9 cellular contexts compared by ENCODE assay signal in genomic region chr4:7781361-7781760, GRCh38.
DNase-seq lines count a peak whose midpoint lies in the region; ATAC-seq, FAIRE-seq and TF ChIP-seq lines count a peak whose summit lies in the region.
"Had no signal": no experiment of that assay in that cellular context is flagged by ENCODE, and none has a peak within 500 bp of the region (broad histone marks: within the 10 kb centered on the region; RNA-seq: fewer than 3 reads in every experiment).

No MANE protein-coding gene starts in this region.

- H3K9me3 Mint-ChIP-seq in CD4-positive, alpha-beta memory T cell: no peaks in the 10 kb centered on the region
- H3K9me3 Mint-ChIP-seq in naive thymus-derived CD4-positive, alpha-beta T cell: no peaks in the 10 kb centered on the region

- no peaks in the 10 kb centered on the region for H3K27me3 Mint-ChIP-seq in CD4-positive, alpha-beta memory T cell
- H3K27me3 Mint-ChIP-seq in naive thymus-derived CD4-positive, alpha-beta T cell: no peaks in the 10 kb centered on the region

- in situ Hi-C loops in KBM-7 (cut with MboI; ENCODE audit: low pct_unique_long_range_greater_than_20kb, low sequenced_read_pairs): no loop called here

- no peak for ATAC-seq in naive thymus-derived CD4-positive, alpha-beta T cell
- ATAC-seq in GM18517 (IDR thresholded peaks at IDR 0.05; ENCODE audit: unreplicated experiment) (no peak), GM19395 (IDR thresholded peaks at IDR 0.05; ENCODE audit: unreplicated experiment) (no peak)

- no peak for TF ChIP-seq CTCF in epithelial cell of esophagus (IDR thresholded peaks at IDR 0.05; ENCODE audit: insufficient read depth, low read depth, low read length, missing control alignments)

- intact Hi-C loops in CD4-positive, alpha-beta memory T cell (cut with micrococcal nuclease): no loop called here
- intact Hi-C loops in naive thymus-derived CD4-positive, alpha-beta T cell (cut with micrococcal nuclease): no loop called here

- H3K27me3 ChIP-seq in CD4-positive, alpha-beta memory T cell (ENCODE audit: insufficient read depth, low read length): no peaks in the 10 kb centered on the region
- no peaks in the 10 kb centered on the region for H3K27me3 ChIP-seq in naive thymus-derived CD4-positive, alpha-beta T cell (ENCODE audit: control insufficient read depth in 2 of 2, insufficient read depth in 2 of 2, low read length in 2 of 2)

- no peaks in the 10 kb centered on the region for H3K9me3 ChIP-seq in CD4-positive, alpha-beta memory T cell (ENCODE audit: control insufficient read depth in 1 of 2, low read length in 2 of 2)
- no peaks in the 10 kb centered on the region for H3K9me3 ChIP-seq in naive thymus-derived CD4-positive, alpha-beta T cell (ENCODE audit: control insufficient read depth in 2 of 3, low read length in 3 of 3)

- no peak for FAIRE-seq in frontal cortex (lab: Jason Lieb, UNC)

- peak overlapping the region; percentile 13 for H3K27ac ChIP-seq in CD4-positive, alpha-beta memory T cell (ENCODE audit: low read depth, low read length)
- no peak overlapping the region for H3K27ac ChIP-seq in naive thymus-derived CD4-positive, alpha-beta T cell (ENCODE audit: low read depth, low read length)

- no peak overlapping the region for H3K4me3 ChIP-seq in CD4-positive, alpha-beta memory T cell (ENCODE audit: low read length in 2 of 2)
- H3K4me3 ChIP-seq in epithelial cell of esophagus (ENCODE audit: low read length): no peak overlapping the region
- H3K4me3 ChIP-seq in naive thymus-derived CD4-positive, alpha-beta T cell (ENCODE audit: low read length): no peak overlapping the region

- POLR2A ChIA-PET in CD4-positive, alpha-beta memory T cell (lab: Charles Lee; ENCODE audit: partially characterized antibody): no interaction called here
- POLR2A ChIA-PET in naive thymus-derived CD4-positive, alpha-beta T cell (lab: Charles Lee): interaction anchor here (0.7 kb wide), 1 partner anchor 189 kb away, joined by 3 read pairs; no protein-coding TSS in a partner anchor

- H3K4me3 Mint-ChIP-seq in CD4-positive, alpha-beta memory T cell: peak overlapping the region in 7 of 8 donors; percentile 54 to 86 (median 67)
- H3K4me3 Mint-ChIP-seq in naive thymus-derived CD4-positive, alpha-beta T cell: peak overlapping the region in 7 of 10 donors; percentile 10 to 72 (median 63)

- no peak for DNase-seq in CD4-positive, alpha-beta memory T cell
- DNase-seq in KBM-7: peak; percentile 60
- DNase-seq in epithelial cell of esophagus (ENCODE audit: low read depth): peak; percentile 38
- no peak for DNase-seq in naive thymus-derived CD4-positive, alpha-beta T cell
- DNase-seq in epidermal melanocyte (ENCODE audit: insufficient read length, low spot score): no peak
- DNase-seq in frontal cortex (ENCODE audit: low spot score in 2 of 2): no peak
- DNase-seq: NCI-H187 treated with DMSO at 0.1 percent for 48 hours had no signal

- H3K27ac Mint-ChIP-seq in CD4-positive, alpha-beta memory T cell: peak overlapping the region; percentile 76 to 90 (median 84)
- H3K27ac Mint-ChIP-seq in naive thymus-derived CD4-positive, alpha-beta T cell: peak overlapping the region; percentile 13 to 87 (median 49)

- peaks cover 44 to 51% of the 10 kb centered on the region in 2 donors for H3K36me3 Mint-ChIP-seq in CD4-positive, alpha-beta memory T cell
- peaks cover 0 to 51% (median 12%) of the 10 kb centered on the region in 5 donors for H3K36me3 Mint-ChIP-seq in naive thymus-derived CD4-positive, alpha-beta T cell

- H3K4me1 Mint-ChIP-seq in CD4-positive, alpha-beta memory T cell: peaks cover 39 to 91% (median 71%) of the 10 kb centered on the region in 4 donors
- peaks cover 12 to 61% (median 38%) of the 10 kb centered on the region in 7 donors for H3K4me1 Mint-ChIP-seq in naive thymus-derived CD4-positive, alpha-beta T cell

- CTCF ChIA-PET in CD4-positive, alpha-beta memory T cell (lab: Charles Lee; ENCODE audit: partially characterized antibody): interaction anchor here (1.9 kb wide), 1 partner anchor 21 kb away, joined by 7 read pairs; no protein-coding TSS in a partner anchor
- CTCF ChIA-PET in naive thymus-derived CD4-positive, alpha-beta T cell (lab: Charles Lee): interaction anchor here (0.7 to 1.1 kb wide), 2 partner anchors 12 to 21 kb away, joined by 3 read pairs; no protein-coding TSS in a partner anchor

- no peaks in the 10 kb centered on the region for H3K36me3 ChIP-seq in CD4-positive, alpha-beta memory T cell (ENCODE audit: insufficient read depth, low read length)
- H3K36me3 ChIP-seq in naive thymus-derived CD4-positive, alpha-beta T cell (ENCODE audit: control insufficient read depth in 2 of 3, insufficient read depth in 3 of 3, low read length in 3 of 3): peaks cover 0 to 25% (median 0%) of the 10 kb centered on the region in 3 experiments

- H3K4me1 ChIP-seq in CD4-positive, alpha-beta memory T cell (ENCODE audit: insufficient read depth, low read length): peaks cover 36% of the 10 kb centered on the region
- peaks cover 0 to 10% of the 10 kb centered on the region in 2 donors for H3K4me1 ChIP-seq in naive thymus-derived CD4-positive, alpha-beta T cell (ENCODE audit: control insufficient read depth in 2 of 2, insufficient read depth in 2 of 2, low read length in 2 of 2)

Comparison
In these comparisons a context has a peak if more than half of its experiments do, and no peak if none do; other contexts are left out.
1. DNase-seq: peak in KBM-7 (single experiment) and epithelial cell of esophagus (single experiment); none in CD4-positive, alpha-beta memory T cell (0 of 5), naive thymus-derived CD4-positive, alpha-beta T cell (0 of 9), epidermal melanocyte (single experiment) and frontal cortex (0 of 2).